ENCODE assay signal across 8 cellular contexts in genomic region chr11:34926101-34926830, GRCh38. TPM values are rescaled to one million over a fixed set of nuclear protein-coding genes. Genes with fewer than 3 reads are reported as not detected.
DNase-seq lines count a peak whose midpoint lies in the region; ATAC-seq and TF ChIP-seq lines count a peak whose summit lies in the region.

No MANE protein-coding gene starts in this region.

- peak; percentile 33 to 39 for ATAC-seq in stimulated activated naive B cell treated with anti-CD40 and anti-IgM and Interleukin-4, amounts not matched to agents 10 μg/mL and 1 μg/mL and 100 μg/mL, for 72 hours (replicated peaks)
- no peak for ATAC-seq in HG02642 (IDR thresholded peaks at IDR 0.05; ENCODE audit: poor library complexity, unreplicated experiment)

- no peak overlapping the region for H3K4me3 Mint-ChIP-seq in stimulated activated naive B cell treated with anti-CD40 and anti-IgM and Interleukin-4, amounts not matched to agents 10 μg/mL and 1 μg/mL and 100 μg/mL, for 72 hours

- no peak overlapping the region for H3K27ac Mint-ChIP-seq in stimulated activated naive B cell treated with anti-CD40 and anti-IgM and Interleukin-4, amounts not matched to agents 10 μg/mL and 1 μg/mL and 100 μg/mL, for 72 hours

- H3K4me1 ChIP-seq in adipocyte (ENCODE audit: control insufficient read depth, insufficient read depth, low read length) (peaks cover 44% of the 10 kb centered on the region), left ventricle myocardium inferior (peaks cover 77% of the 10 kb centered on the region)

- intact Hi-C loops in left ventricle myocardium inferior (cut with micrococcal nuclease): loop anchor here (5.0 to 10.0 kb wide), 2 partner anchors 309 to 461 kb away; no protein-coding TSS in a partner anchor

- H3K27me3 ChIP-seq in adipocyte (replicated peaks; ENCODE audit: control insufficient read depth, insufficient read depth, low read length): no peaks in the 10 kb centered on the region
- H3K27me3 ChIP-seq in left ventricle myocardium inferior (ENCODE audit: low read depth): no peaks in the 10 kb centered on the region

- peaks cover under 1% of the 10 kb centered on the region for H3K36me3 ChIP-seq in adipocyte (ENCODE audit: control insufficient read depth, insufficient read depth, low read length, severe bottlenecking)
- peaks cover under 1% of the 10 kb centered on the region for H3K36me3 ChIP-seq in left ventricle myocardium inferior

- peak; percentile 45; the same call in 1 of the 2 replicates for TF ChIP-seq CTCF in GM12874 (IDR thresholded peaks at IDR 0.05; ENCODE audit: insufficient read depth, low read depth, low read length)
- TF ChIP-seq CTCF in left ventricle myocardium inferior (IDR thresholded peaks at IDR 0.05; ENCODE audit: borderline replicate concordance): peak; percentile 76

- peak overlapping the region; percentile 69 for H3K9ac ChIP-seq in adipocyte (ENCODE audit: low read length)

- no peak overlapping the region for H3K27ac ChIP-seq in left ventricle myocardium inferior (replicated peaks)

- H3K36me3 Mint-ChIP-seq in stimulated activated naive B cell treated with anti-CD40 and anti-IgM and Interleukin-4, amounts not matched to agents 10 μg/mL and 1 μg/mL and 100 μg/mL, for 72 hours: peaks cover 0 to 2% of the 10 kb centered on the region in 2 donors

- H3K4me3 ChIP-seq in adipocyte (ENCODE audit: low read length): peak overlapping the region; percentile 44
- no peak overlapping the region for H3K4me3 ChIP-seq in left ventricle myocardium inferior

- H3K4me1 Mint-ChIP-seq in stimulated activated naive B cell treated with anti-CD40 and anti-IgM and Interleukin-4, amounts not matched to agents 10 μg/mL and 1 μg/mL and 100 μg/mL, for 72 hours: peaks cover 13 to 29% of the 10 kb centered on the region in 2 donors

- H3K27me3 Mint-ChIP-seq in stimulated activated naive B cell treated with anti-CD40 and anti-IgM and Interleukin-4, amounts not matched to agents 10 μg/mL and 1 μg/mL and 100 μg/mL, for 72 hours: no peaks in the 10 kb centered on the region

- DNase-seq in AG20443 (ENCODE audit: low spot score): peak; percentile 22
- DNase-seq in NCI-H2171 (lab: John Stamatoyannopoulos, UW): peak; percentile 61
- peak; percentile 83 for DNase-seq in adipocyte (ENCODE audit: low read depth)
- no peak for DNase-seq in left ventricle myocardium inferior
- DNase-seq in stimulated activated naive B cell treated with anti-CD40 and anti-IgM and Interleukin-4, amounts not matched to agents 10 μg/mL and 1 μg/mL and 100 μg/mL, for 72 hours: no peak
- no peak for DNase-seq in UCSD-AML1 (lab: John Stamatoyannopoulos, UW; ENCODE audit: unreplicated experiment)

- H3K9me3 Mint-ChIP-seq in stimulated activated naive B cell treated with anti-CD40 and anti-IgM and Interleukin-4, amounts not matched to agents 10 μg/mL and 1 μg/mL and 100 μg/mL, for 72 hours: no peaks in the 10 kb centered on the region

- H3K9me3 ChIP-seq in adipocyte (ENCODE audit: control insufficient read depth, low read length) (no peaks in the 10 kb centered on the region), left ventricle myocardium inferior (replicated peaks) (no peaks in the 10 kb centered on the region)

RNA-seq across cellular contexts. Expression of gene PDHX, which starts 9.8 kb away (rescaled TPM):
- total RNA-seq in left ventricle myocardium inferior: 157 TPM

RNA-seq across cellular contexts. Expression of gene APIP, which starts 10.1 kb away (rescaled TPM):
- 24.3 TPM for total RNA-seq in left ventricle myocardium inferior

Comparison
In these comparisons a context has a peak if more than half of its experiments do, and no peak if none do; other contexts are left out.
1. DNase-seq: peak in AG20443 (single experiment), NCI-H2171 (single experiment) and adipocyte (single experiment); none in left ventricle myocardium inferior (single experiment), stimulated activated naive B cell treated with anti-CD40 and anti-IgM and Interleukin-4, amounts not matched to agents 10 μg/mL and 1 μg/mL and 100 μg/mL, for 72 hours (single experiment) and UCSD-AML1 (single experiment).